6 cellular contexts compared by ENCODE assay signal in the genomic region with DNA sequence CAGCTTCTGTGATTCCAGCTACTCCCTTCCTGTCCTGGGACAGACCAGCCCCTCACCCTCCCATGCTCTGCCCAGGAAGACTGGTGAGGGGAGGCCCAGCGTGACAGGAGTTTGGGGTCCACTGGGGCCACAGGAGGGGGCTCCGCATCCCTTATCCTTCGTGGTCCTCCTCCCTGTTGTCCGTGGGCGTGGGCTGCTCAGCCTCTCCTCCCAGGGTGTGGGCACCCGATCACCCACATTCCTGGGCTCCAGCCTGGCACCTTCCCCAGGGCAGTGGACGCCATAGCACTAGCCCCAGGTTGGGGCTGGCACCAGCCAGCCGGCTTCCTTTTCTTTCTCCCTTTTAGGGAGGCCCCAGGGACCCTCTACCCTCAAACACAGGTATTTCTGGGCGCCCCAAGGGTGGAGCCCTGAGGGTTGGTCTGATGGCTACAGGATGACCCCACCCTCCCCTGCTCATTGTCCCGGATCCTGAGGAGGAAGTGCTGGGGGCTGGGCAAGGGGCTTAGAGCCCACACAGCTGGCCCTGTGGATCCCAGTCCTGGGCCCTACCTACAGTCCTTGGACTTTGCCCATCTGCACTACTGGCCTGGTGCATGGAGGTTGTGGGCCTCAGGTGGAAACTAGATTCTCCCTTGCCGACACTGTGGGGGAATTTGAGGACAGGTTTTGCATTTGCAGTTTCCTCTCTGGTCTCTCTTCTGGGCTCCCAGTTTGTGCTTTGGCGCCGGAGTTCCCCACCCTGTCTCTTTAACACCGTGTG. TPM values are rescaled to one million over a fixed set of nuclear protein-coding genes. Genes with fewer than 3 reads are reported as not detected.
DNase-seq lines count a peak whose midpoint lies in the region; FAIRE-seq and TF ChIP-seq lines count a peak whose summit lies in the region.

No MANE protein-coding gene starts in this region.

- peaks cover 44% of the 10 kb centered on the region for H3K36me3 ChIP-seq in mesodermal cell (ENCODE audit: control insufficient read depth, insufficient read depth, low read length)

- H3K4me3 ChIP-seq in mesodermal cell (ENCODE audit: extremely low read depth, insufficient read depth, low read length, poor library complexity, severe bottlenecking) = peak overlapping the region; percentile 92

- H3K27ac ChIP-seq in mesodermal cell (ENCODE audit: low read depth, low read length, severe bottlenecking) (no peak overlapping the region), caudate nucleus (ENCODE audit: low read depth, low read length) (no peak overlapping the region)

- H3K36me3 Mint-ChIP-seq in activated T-helper 2 cell treated with anti-CD3 and anti-CD28 coated beads, Interferon-gamma antibody, Interleukin-2, Interleukin-4, amounts not matched to agents 10 μg/mL and 5 μg/mL and 100 μg/mL, durations not matched to agents 14 hours and 24 hours and 36 hours (ENCODE audit: low read depth) = peaks cover 34% of the 10 kb centered on the region

- no peaks in the 10 kb centered on the region for H3K27me3 Mint-ChIP-seq in activated T-helper 2 cell treated with anti-CD3 and anti-CD28 coated beads, Interferon-gamma antibody, Interleukin-2, Interleukin-4, amounts not matched to agents 10 μg/mL and 5 μg/mL and 100 μg/mL, durations not matched to agents 14 hours and 24 hours and 36 hours (ENCODE audit: low read depth)

- intact Hi-C loops in activated T-helper 2 cell treated with anti-CD3 and anti-CD28 coated beads, Interferon-gamma antibody, Interleukin-2, Interleukin-4, amounts not matched to agents 10 μg/mL and 5 μg/mL and 100 μg/mL, durations not matched to agents 14 hours and 24 hours and 36 hours (cut with micrococcal nuclease) = loop anchor here (5.0 kb wide), 1 partner anchor 33 kb away; no protein-coding TSS in a partner anchor

- no peaks in the 10 kb centered on the region for H3K9me3 Mint-ChIP-seq in activated T-helper 2 cell treated with anti-CD3 and anti-CD28 coated beads, Interferon-gamma antibody, Interleukin-2, Interleukin-4, amounts not matched to agents 10 μg/mL and 5 μg/mL and 100 μg/mL, durations not matched to agents 14 hours and 24 hours and 36 hours

- no peaks in the 10 kb centered on the region for H3K9me3 ChIP-seq in mesodermal cell (ENCODE audit: control insufficient read depth, low read length)

- DNase-seq in GM12891 (ENCODE audit: insufficient read length, low spot score) (peak; percentile 55), NCI-H187 (lab: John Stamatoyannopoulos, UW) (no peak), EL (no peak), caudate nucleus (lab: John Stamatoyannopoulos, UW) (no peak)
- DNase-seq in activated T-helper 2 cell treated with anti-CD3 and anti-CD28 coated beads, Interferon-gamma antibody, Interleukin-2, Interleukin-4, amounts not matched to agents 10 μg/mL and 5 μg/mL and 100 μg/mL, durations not matched to agents 14 hours and 24 hours and 36 hours (ENCODE audit: low spot score) = no peak

- peak overlapping the region; percentile 38 for H3K27ac Mint-ChIP-seq in activated T-helper 2 cell treated with anti-CD3 and anti-CD28 coated beads, Interferon-gamma antibody, Interleukin-2, Interleukin-4, amounts not matched to agents 10 μg/mL and 5 μg/mL and 100 μg/mL, durations not matched to agents 14 hours and 24 hours and 36 hours

- WGBS in mesodermal cell (ENCODE audit: insufficient coverage in 2 of 2), 2 experiments = 21 to 23% methylated on average over 12 to 13 of the region's 14 CpGs

- FAIRE-seq in GM12891 (lab: Jason Lieb, UNC) = peak; percentile 78

- peaks cover 12% of the 10 kb centered on the region for H3K4me1 Mint-ChIP-seq in activated T-helper 2 cell treated with anti-CD3 and anti-CD28 coated beads, Interferon-gamma antibody, Interleukin-2, Interleukin-4, amounts not matched to agents 10 μg/mL and 5 μg/mL and 100 μg/mL, durations not matched to agents 14 hours and 24 hours and 36 hours (ENCODE audit: low read depth)

- peaks cover 20% of the 10 kb centered on the region for H3K4me1 ChIP-seq in mesodermal cell (ENCODE audit: control insufficient read depth, insufficient read depth, low read length, poor library complexity, severe bottlenecking)

- TF ChIP-seq POLR2A in GM12891 (IDR thresholded peaks at IDR 0.05; ENCODE audit: low read depth, low read length) = no peak

- H3K4me3 Mint-ChIP-seq in activated T-helper 2 cell treated with anti-CD3 and anti-CD28 coated beads, Interferon-gamma antibody, Interleukin-2, Interleukin-4, amounts not matched to agents 10 μg/mL and 5 μg/mL and 100 μg/mL, durations not matched to agents 14 hours and 24 hours and 36 hours (ENCODE audit: low read depth) = peak overlapping the region; percentile 86

TF ChIP-seq in GM12891, 5 proteins besides CTCF, POLR2A, EP300 and RAD21:
- TF ChIP-seq SPI1 (IDR thresholded peaks at IDR 0.05; ENCODE audit: low read depth, low read length) (no peak), POU2F2 (IDR thresholded peaks at IDR 0.05; ENCODE audit: low read depth, low read length) (peak; percentile 66; the same call in 1 of the 2 replicates)

RNA-seq across cellular contexts. Expression of a gene that starts 1.1 kb away (rescaled TPM):
- 17.2 TPM for polyA plus RNA-seq in GM12891 (2012; ENCODE audit: low read depth, missing spikeins)
- 51.0 and 51.4 TPM in 2 replicates for total RNA-seq in activated T-helper 2 cell treated with anti-CD3 and anti-CD28 coated beads, Interferon-gamma antibody, Interleukin-2, Interleukin-4, amounts not matched to agents 10 μg/mL and 5 μg/mL and 100 μg/mL, durations not matched to agents 14 hours and 24 hours and 36 hours
- polyA plus RNA-seq in mesodermal cell (2013, experiment 1 of 2) = 65.5 TPM
- polyA plus RNA-seq in mesodermal cell (2013, experiment 2 of 2) = 50.6 TPM

RNA-seq across cellular contexts. Expression of a gene that starts 1.5 kb away (rescaled TPM):
- 0.59 TPM for polyA plus RNA-seq in GM12891 (2012; ENCODE audit: low read depth, missing spikeins)
- total RNA-seq in activated T-helper 2 cell treated with anti-CD3 and anti-CD28 coated beads, Interferon-gamma antibody, Interleukin-2, Interleukin-4, amounts not matched to agents 10 μg/mL and 5 μg/mL and 100 μg/mL, durations not matched to agents 14 hours and 24 hours and 36 hours = 0.43 and 0.53 TPM in 2 replicates
- 2.1 TPM for polyA plus RNA-seq in mesodermal cell (2013, experiment 1 of 2)
- 1.4 TPM for polyA plus RNA-seq in mesodermal cell (2013, experiment 2 of 2)

RNA-seq across cellular contexts. Expression of a gene that starts 11.4 kb away (rescaled TPM):
- polyA plus RNA-seq in GM12891 (2012; ENCODE audit: low read depth, missing spikeins) = 15.5 TPM
- total RNA-seq in activated T-helper 2 cell treated with anti-CD3 and anti-CD28 coated beads, Interferon-gamma antibody, Interleukin-2, Interleukin-4, amounts not matched to agents 10 μg/mL and 5 μg/mL and 100 μg/mL, durations not matched to agents 14 hours and 24 hours and 36 hours = 90.2 and 92.3 TPM in 2 replicates
- polyA plus RNA-seq in mesodermal cell (2013, experiment 1 of 2) = 37.5 TPM
- 23.3 TPM for polyA plus RNA-seq in mesodermal cell (2013, experiment 2 of 2)

RNA-seq across cellular contexts. Expression of a gene that starts 31.2 kb away (rescaled TPM):
- 95.2 TPM for polyA plus RNA-seq in GM12891 (2012; ENCODE audit: low read depth, missing spikeins)
- 66.5 and 70.4 TPM in 2 replicates for total RNA-seq in activated T-helper 2 cell treated with anti-CD3 and anti-CD28 coated beads, Interferon-gamma antibody, Interleukin-2, Interleukin-4, amounts not matched to agents 10 μg/mL and 5 μg/mL and 100 μg/mL, durations not matched to agents 14 hours and 24 hours and 36 hours
- 90.5 TPM for polyA plus RNA-seq in mesodermal cell (2013, experiment 1 of 2)
- polyA plus RNA-seq in mesodermal cell (2013, experiment 2 of 2) = 85.5 TPM

RNA-seq across cellular contexts. Expression of a gene that starts 36.4 kb away (rescaled TPM):
- polyA plus RNA-seq in GM12891 (2012; ENCODE audit: low read depth, missing spikeins) = 0.42 TPM
- total RNA-seq in activated T-helper 2 cell treated with anti-CD3 and anti-CD28 coated beads, Interferon-gamma antibody, Interleukin-2, Interleukin-4, amounts not matched to agents 10 μg/mL and 5 μg/mL and 100 μg/mL, durations not matched to agents 14 hours and 24 hours and 36 hours = 0.14 TPM in 2 replicates
- not detected for polyA plus RNA-seq in mesodermal cell (2013, experiment 1 of 2)
- 0.15 TPM for polyA plus RNA-seq in mesodermal cell (2013, experiment 2 of 2)
